In genomic region chr4:63017300-63017699, GRCh38 we compare ENCODE assay signal across 34 cellular contexts.
"Had no signal": no experiment of that assay in that cellular context is flagged by ENCODE, and none has a peak within 500 bp of the region (broad histone marks: within the 10 kb centered on the region; RNA-seq: fewer than 3 reads in every experiment).

No MANE protein-coding gene starts in this region.

- H3K4me3 ChIP-seq: MG63, Peyer's patch, SJSA1, SK-N-MC had no signal

- H3K27ac ChIP-seq: KMS-11, Peyer's patch, SJSA1, SK-N-MC had no signal

- H3K4me2 ChIP-seq: KMS-11 had no signal

- H3K36me3 ChIP-seq: MG63, Peyer's patch, SJSA1 had no signal

- DNase-seq: Karpas-422, KBM-7, MG63, NCI-H1048, NCI-H1092 treated with DMSO at 0.1 percent for 48 hours, NCI-H1105 treated with DMSO at 0.1 percent for 48 hours, NCI-H1417, NCI-H1436, NCI-H146, NCI-H1694, NCI-H187, NCI-H1930, NCI-H2029 treated with DMSO at 0.1 percent for 48 hours, NCI-H2081 treated with DMSO at 0.1 percent for 48 hours, NCI-H2107, NCI-H2171, NCI-H226, NCI-H446 treated with DMSO at 0.1 percent for 48 hours, NCI-H510A, NCI-H524, NCI-H526, NCI-H69, NCI-H748 treated with DMSO at 0.1 percent for 48 hours, NCI-H82, OCI-M1, PC-3, Peyer's patch, Right ventricle myocardium superior, RPMI8226, SHP77 treated with DMSO at 0.1 percent for 48 hours, T-cell had no signal

- H3K9ac ChIP-seq: KMS-11 had no signal

- H3K9me3 ChIP-seq: MG63, Peyer's patch had no signal

- ATAC-seq: PC-3, T-cell had no signal

- H3K27me3 ChIP-seq: MG63, Peyer's patch, SJSA1 had no signal

- H3K4me1 ChIP-seq: Peyer's patch, SJSA1 had no signal
